Comparison of ENCODE assay signal across 11 cellular contexts in the genomic region with DNA sequence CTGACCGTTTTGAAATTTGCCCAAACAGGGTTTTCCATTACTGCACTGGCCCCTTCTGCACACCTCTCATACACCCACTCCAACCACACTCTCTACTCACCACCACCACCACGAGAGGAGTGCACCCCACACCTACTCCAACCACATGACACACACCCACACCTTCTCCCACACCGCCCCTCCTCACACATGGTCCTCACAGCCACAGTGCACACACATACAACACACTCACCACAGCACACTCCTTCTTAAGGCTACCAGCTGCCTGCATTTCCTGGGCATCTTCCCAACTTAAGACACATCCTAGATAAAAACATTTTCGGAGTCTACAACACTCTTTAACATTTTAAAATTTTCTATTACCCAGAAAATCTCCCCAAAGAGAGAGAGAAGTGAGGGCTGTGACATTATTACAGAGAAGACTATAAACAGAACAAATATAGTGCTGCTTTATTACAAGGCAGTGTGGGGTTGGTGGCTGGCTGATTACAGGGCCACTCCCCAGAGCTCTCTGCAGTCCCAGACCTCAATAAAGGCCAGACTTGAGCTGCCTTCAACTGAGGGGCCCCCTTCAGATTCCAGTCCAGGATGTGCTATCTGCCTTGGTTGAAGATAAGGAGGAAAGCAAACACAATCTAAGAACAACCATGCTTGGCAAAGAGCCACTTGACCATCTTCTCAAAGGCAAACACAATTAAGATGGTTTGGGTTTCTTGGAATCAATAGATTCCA. TPM values are rescaled to one million over a fixed set of nuclear protein-coding genes. Genes with fewer than 3 reads are reported as not detected.
DNase-seq lines count a peak whose midpoint lies in the region; ATAC-seq and TF ChIP-seq lines count a peak whose summit lies in the region.
"Had no signal": no experiment of that assay in that cellular context is flagged by ENCODE, and none has a peak within 500 bp of the region (broad histone marks: within the 10 kb centered on the region; RNA-seq: fewer than 3 reads in every experiment).

No MANE protein-coding gene starts in this region.

- intact Hi-C loops in CD8-positive, alpha-beta T cell (cut with DNase I, micrococcal nuclease) = no loop called here
- intact Hi-C loops in naive thymus-derived CD4-positive, alpha-beta T cell (cut with micrococcal nuclease) = no loop called here

- no peak overlapping the region for H3K27ac Mint-ChIP-seq in CD8-positive, alpha-beta T cell
- peak overlapping the region in 1 of 9 donors; percentile 66 for H3K27ac Mint-ChIP-seq in naive thymus-derived CD4-positive, alpha-beta T cell

- H3K36me3 ChIP-seq in CD8-positive, alpha-beta T cell (ENCODE audit: insufficient read depth, low read length) = no peaks in the 10 kb centered on the region
- no peaks in the 10 kb centered on the region for H3K36me3 ChIP-seq in naive thymus-derived CD4-positive, alpha-beta T cell (ENCODE audit: control insufficient read depth in 2 of 3, insufficient read depth in 3 of 3, low read length in 3 of 3)
- H3K36me3 ChIP-seq: esophagus muscularis mucosa had no signal

- peaks cover 27% of the 10 kb centered on the region for H3K4me1 Mint-ChIP-seq in CD8-positive, alpha-beta T cell (ENCODE audit: low read depth)
- peaks cover 10 to 47% (median 23%) of the 10 kb centered on the region in 7 donors for H3K4me1 Mint-ChIP-seq in naive thymus-derived CD4-positive, alpha-beta T cell

- H3K27me3 Mint-ChIP-seq in CD8-positive, alpha-beta T cell (ENCODE audit: low read depth) = no peaks in the 10 kb centered on the region
- H3K27me3 Mint-ChIP-seq in naive thymus-derived CD4-positive, alpha-beta T cell = no peaks in the 10 kb centered on the region

- no peak overlapping the region for H3K27ac ChIP-seq in CD8-positive, alpha-beta T cell (ENCODE audit: low read depth, low read length)
- H3K27ac ChIP-seq in naive thymus-derived CD4-positive, alpha-beta T cell (ENCODE audit: low read depth, low read length) = no peak overlapping the region
- H3K27ac ChIP-seq: esophagus muscularis mucosa had no signal

- no peak for TF ChIP-seq CTCF in CD8-positive, alpha-beta T cell (IDR thresholded peaks at IDR 0.05)
- TF ChIP-seq CTCF in cardiac fibroblast (IDR thresholded peaks at IDR 0.05; ENCODE audit: low read depth, low read length) = no peak
- no peak for TF ChIP-seq CTCF in GM10266 (IDR thresholded peaks at IDR 0.05; ENCODE audit: control insufficient read depth, insufficient read depth, low read depth, missing control alignments)

- peak in 3 of 7 experiments; percentile 4 to 34 (median 20) for DNase-seq in CD8-positive, alpha-beta T cell
- peak; percentile 54 for DNase-seq in LHCN-M2 (ENCODE audit: low read depth)
- peak; percentile 57 to 81 for DNase-seq in cardiac fibroblast (ENCODE audit: low read depth in 2 of 2)
- DNase-seq in naive thymus-derived CD4-positive, alpha-beta T cell = peak in 1 of 9 donors; percentile 24
- DNase-seq in GM10266 (ENCODE audit: extremely low spot score) = no peak
- no peak for DNase-seq in ecto neural progenitor cell (ENCODE audit: low spot score)
- no peak for DNase-seq in NCI-H1417 (lab: John Stamatoyannopoulos, UW)
- DNase-seq: RPMI8226 had no signal

- POLR2A ChIA-PET in CD8-positive, alpha-beta T cell (lab: Charles Lee) = no interaction called here
- POLR2A ChIA-PET in naive thymus-derived CD4-positive, alpha-beta T cell (lab: Charles Lee) = interaction anchor here (0.5 kb wide), 1 partner anchor 11 kb away, joined by 7 read pairs; no protein-coding TSS in a partner anchor

- no peak overlapping the region for H3K4me3 Mint-ChIP-seq in CD8-positive, alpha-beta T cell
- H3K4me3 Mint-ChIP-seq in naive thymus-derived CD4-positive, alpha-beta T cell = no peak overlapping the region
- H3K4me3 Mint-ChIP-seq: nephron had no signal

- CTCF ChIA-PET in CD8-positive, alpha-beta T cell (lab: Charles Lee) = interaction anchor here (0.7 to 9.9 kb wide), 5 partner anchors 20 to 95 kb away, joined by 3 to 95 read pairs (median 3); partner anchors contain the start of gene IHH
- CTCF ChIA-PET in naive thymus-derived CD4-positive, alpha-beta T cell (lab: Charles Lee) = interaction anchor here (0.7 kb wide), 1 partner anchor 129 kb away, joined by 3 read pairs; no protein-coding TSS in a partner anchor

- no peaks in the 10 kb centered on the region for H3K9me3 ChIP-seq in CD8-positive, alpha-beta T cell (ENCODE audit: low read length)
- no peaks in the 10 kb centered on the region for H3K9me3 ChIP-seq in naive thymus-derived CD4-positive, alpha-beta T cell (ENCODE audit: control insufficient read depth in 2 of 3, low read length in 3 of 3)
- H3K9me3 ChIP-seq: esophagus muscularis mucosa had no signal

- peaks cover 15% of the 10 kb centered on the region for H3K4me1 ChIP-seq in CD8-positive, alpha-beta T cell (ENCODE audit: insufficient read depth, low read length)
- H3K4me1 ChIP-seq in naive thymus-derived CD4-positive, alpha-beta T cell (ENCODE audit: control insufficient read depth in 2 of 2, insufficient read depth in 2 of 2, low read length in 2 of 2) = peaks cover 0 to 12% of the 10 kb centered on the region in 2 donors

- no peaks in the 10 kb centered on the region for H3K27me3 ChIP-seq in CD8-positive, alpha-beta T cell (ENCODE audit: insufficient read depth, low read length)
- H3K27me3 ChIP-seq in naive thymus-derived CD4-positive, alpha-beta T cell (ENCODE audit: control insufficient read depth in 2 of 2, insufficient read depth in 2 of 2, low read length in 2 of 2) = no peaks in the 10 kb centered on the region
- H3K27me3 ChIP-seq: esophagus muscularis mucosa had no signal

- ATAC-seq in CD8-positive, alpha-beta T cell = peak; percentile 55
- ATAC-seq in naive thymus-derived CD4-positive, alpha-beta T cell = peak; percentile 71
- no peak for ATAC-seq in GM21619 (IDR thresholded peaks at IDR 0.05; ENCODE audit: unreplicated experiment)

- peaks cover 16% of the 10 kb centered on the region for H3K36me3 Mint-ChIP-seq in CD8-positive, alpha-beta T cell
- peaks cover 0 to 36% (median 0%) of the 10 kb centered on the region in 5 donors for H3K36me3 Mint-ChIP-seq in naive thymus-derived CD4-positive, alpha-beta T cell

- no peaks in the 10 kb centered on the region for H3K9me3 Mint-ChIP-seq in CD8-positive, alpha-beta T cell
- no peaks in the 10 kb centered on the region for H3K9me3 Mint-ChIP-seq in naive thymus-derived CD4-positive, alpha-beta T cell
- H3K9me3 Mint-ChIP-seq: nephron had no signal

- H3K4me3 ChIP-seq in CD8-positive, alpha-beta T cell (ENCODE audit: low read depth, low read length) = no peak overlapping the region
- no peak overlapping the region for H3K4me3 ChIP-seq in cardiac fibroblast (replicated peaks in 1 of 2; ENCODE audit: low read depth in 2 of 2, low read length in 2 of 2)
- H3K4me3 ChIP-seq in naive thymus-derived CD4-positive, alpha-beta T cell (ENCODE audit: low read length) = no peak overlapping the region
- H3K4me3 ChIP-seq: esophagus muscularis mucosa had no signal

RNA-seq across cellular contexts. Expression of gene NHEJ1, which starts 36.1 kb away (rescaled TPM):
- total RNA-seq in CD8-positive, alpha-beta T cell = 1 to 10 TPM; 7.2 to 8.1 TPM
- 18.0 and 22.2 TPM in 2 replicates for total RNA-seq in LHCN-M2 (2014; rRNA removed)
- 10.3 TPM for polyA plus RNA-seq in LHCN-M2 (2012)
- 10 to 100 TPM; 11.4 to 24.0 (median 17.9) TPM for total RNA-seq in naive thymus-derived CD4-positive, alpha-beta T cell
- 10 to 100 TPM; 24.5 to 32.7 TPM for polyA plus RNA-seq in naive thymus-derived CD4-positive, alpha-beta T cell

RNA-seq across cellular contexts. Expression of gene SLC23A3, which starts 45.3 kb away (rescaled TPM):
- under 1 TPM; 0.73 to 0.94 TPM for total RNA-seq in CD8-positive, alpha-beta T cell
- 0.06 TPM in 1 of 2 replicates, not detected in the other for total RNA-seq in LHCN-M2 (2014; rRNA removed)
- 0.05 TPM for polyA plus RNA-seq in LHCN-M2 (2012)
- total RNA-seq in naive thymus-derived CD4-positive, alpha-beta T cell = 1 to 10 TPM in 4 of 5 experiments, under 1 TPM in 1; 0.69 to 8.6 (median 3.0) TPM
- under 1 TPM in 1 of 2 donors, not detected in 1; 0.08 TPM for polyA plus RNA-seq in naive thymus-derived CD4-positive, alpha-beta T cell

RNA-seq across cellular contexts. Expression of gene CNPPD1, which starts 52.2 kb away (rescaled TPM):
- 10 to 100 TPM; 41.0 to 46.0 TPM for total RNA-seq in CD8-positive, alpha-beta T cell
- total RNA-seq in LHCN-M2 (2014; rRNA removed) = 21.3 and 22.8 TPM in 2 replicates
- 30.3 TPM for polyA plus RNA-seq in LHCN-M2 (2012)
- total RNA-seq in naive thymus-derived CD4-positive, alpha-beta T cell = 10 to 100 TPM; 48.2 to 77.6 (median 64.5) TPM
- polyA plus RNA-seq in naive thymus-derived CD4-positive, alpha-beta T cell = 10 to 100 TPM; 48.2 to 68.7 TPM

RNA-seq across cellular contexts. Expression of gene RETREG2, which starts 53.5 kb away (rescaled TPM):
- total RNA-seq in CD8-positive, alpha-beta T cell = 10 to 100 TPM; 76.7 to 79.0 TPM
- 70.3 and 88.3 TPM in 2 replicates for total RNA-seq in LHCN-M2 (2014; rRNA removed)
- polyA plus RNA-seq in LHCN-M2 (2012) = 85.3 TPM
- total RNA-seq in naive thymus-derived CD4-positive, alpha-beta T cell = 100 to 1,000 TPM in 2 of 5 experiments, 10 to 100 TPM in 3; 70.2 to 124 (median 90.9) TPM
- 10 to 100 TPM; 58.5 to 62.4 TPM for polyA plus RNA-seq in naive thymus-derived CD4-positive, alpha-beta T cell

Comparison
In these comparisons a context has a peak if more than half of its experiments do, and no peak if none do; other contexts are left out.
1. DNase-seq: peak in LHCN-M2 (single experiment) and cardiac fibroblast (2 of 2); none in GM10266 (single experiment), ecto neural progenitor cell (single experiment) and NCI-H1417 (0 of 3).